16 cellular contexts compared by ENCODE assay signal in genomic region chr7:155363146-155363539, GRCh38.
DNase-seq lines count a peak whose midpoint lies in the region; ATAC-seq and TF ChIP-seq lines count a peak whose summit lies in the region.
"Had no signal": no experiment of that assay in that cellular context is flagged by ENCODE, and none has a peak within 500 bp of the region (broad histone marks: within the 10 kb centered on the region; RNA-seq: fewer than 3 reads in every experiment).

No MANE protein-coding gene starts in this region.

- H3K9me3 ChIP-seq in BLaER1, result no peaks in the 10 kb centered on the region
- no peaks in the 10 kb centered on the region for H3K9me3 ChIP-seq in RWPE2 (ENCODE audit: severe bottlenecking)
- no peaks in the 10 kb centered on the region for H3K9me3 ChIP-seq in upper lobe of right lung
- H3K9me3 ChIP-seq in colonic mucosa, result no peaks in the 10 kb centered on the region

- H3K27me3 ChIP-seq in BLaER1 (no peaks in the 10 kb centered on the region), HL-60 (ENCODE audit: insufficient read depth, poor library complexity, severe bottlenecking) (no peaks in the 10 kb centered on the region), RWPE2 (ENCODE audit: insufficient read depth, poor library complexity, severe bottlenecking) (peaks cover 26% of the 10 kb centered on the region), upper lobe of right lung (peaks cover 62% of the 10 kb centered on the region), colonic mucosa (no peaks in the 10 kb centered on the region)

- no peak for DNase-seq in HL-60 (ENCODE audit: low read depth in 1 of 2, low spot score in 1 of 2)
- DNase-seq in RWPE2 (ENCODE audit: low spot score), result peak; percentile 7
- peak; percentile 22 for DNase-seq in upper lobe of right lung
- no peak for DNase-seq in colonic mucosa
- DNase-seq in activated CD8-positive, alpha-beta memory T cell treated with anti-CD3 and anti-CD28 coated beads for 24 hours, result no peak
- DNase-seq in endothelial cell (ENCODE audit: low spot score), result no peak
- DNase-seq: ACHN; CD8-positive, alpha-beta T cell; COR-L47; DMS153; DMS79 treated with DMSO at 0.1 percent for 48 hours; EL; HCEC 1CT; HFFc6 had no signal

- peaks cover 12% of the 10 kb centered on the region for H3K27me3 Mint-ChIP-seq in endothelial cell (ENCODE audit: unreplicated experiment)

- H3K27ac ChIP-seq in BLaER1, result peak overlapping the region; percentile 98
- peak overlapping the region; percentile 52 for H3K27ac ChIP-seq in HL-60 (replicated peaks)
- H3K27ac ChIP-seq in RWPE2 (ENCODE audit: poor library complexity, severe bottlenecking), result no peak overlapping the region
- H3K27ac ChIP-seq in upper lobe of right lung, result no peak overlapping the region
- H3K27ac ChIP-seq in colonic mucosa, result no peak overlapping the region
- H3K27ac ChIP-seq: C4-2B had no signal

- H3K4me3 ChIP-seq in BLaER1, result peak overlapping the region; percentile 68
- H3K4me3 ChIP-seq in HL-60 (replicated peaks; ENCODE audit: insufficient read depth, low read length), result no peak overlapping the region
- H3K4me3 ChIP-seq in RWPE2 (ENCODE audit: severe bottlenecking), result no peak overlapping the region
- H3K4me3 ChIP-seq in upper lobe of right lung, result no peak overlapping the region
- no peak overlapping the region for H3K4me3 ChIP-seq in colonic mucosa

- no peaks in the 10 kb centered on the region for H3K9me3 Mint-ChIP-seq in endothelial cell (ENCODE audit: unreplicated experiment)
- H3K9me3 Mint-ChIP-seq: CD8-positive, alpha-beta T cell; HFFc6 had no signal

- peaks cover 17% of the 10 kb centered on the region for H3K4me1 Mint-ChIP-seq in endothelial cell (ENCODE audit: unreplicated experiment)

- no peak overlapping the region for H3K27ac Mint-ChIP-seq in endothelial cell (ENCODE audit: unreplicated experiment)
- H3K27ac Mint-ChIP-seq: CD8-positive, alpha-beta T cell; HFFc6 had no signal

- no peak for ATAC-seq in RWPE2 (ENCODE audit: low read depth)
- ATAC-seq in upper lobe of right lung, result no peak
- ATAC-seq: CD8-positive, alpha-beta T cell had no signal

- H3K36me3 Mint-ChIP-seq in endothelial cell (ENCODE audit: low read depth, unreplicated experiment), result peaks cover under 1% of the 10 kb centered on the region
- H3K36me3 Mint-ChIP-seq: CD8-positive, alpha-beta T cell had no signal

- H3K9ac ChIP-seq in BLaER1, result peak overlapping the region; percentile 89
- H3K9ac ChIP-seq in colonic mucosa (ENCODE audit: low read depth in 2 of 2, low read length in 2 of 2), result no peak overlapping the region

- H3K4me2 ChIP-seq in BLaER1, result peak overlapping the region; percentile 99

- H3K4me1 ChIP-seq in BLaER1, result peaks cover 72% of the 10 kb centered on the region
- no peaks in the 10 kb centered on the region for H3K4me1 ChIP-seq in RWPE2 (ENCODE audit: insufficient read depth, poor library complexity, severe bottlenecking)
- no peaks in the 10 kb centered on the region for H3K4me1 ChIP-seq in upper lobe of right lung
- H3K4me1 ChIP-seq in colonic mucosa, result no peaks in the 10 kb centered on the region

- intact Hi-C loops in upper lobe of right lung (cut with DNase I), result no loop called here
- intact Hi-C loops in colonic mucosa (cut with DNase I), result no loop called here

- H3K36me3 ChIP-seq in BLaER1 (no peaks in the 10 kb centered on the region), RWPE2 (ENCODE audit: low read depth) (no peaks in the 10 kb centered on the region), upper lobe of right lung (no peaks in the 10 kb centered on the region), colonic mucosa (no peaks in the 10 kb centered on the region)

- TF ChIP-seq CTCF in HL-60 (IDR thresholded peaks at IDR 0.05; ENCODE audit: insufficient read depth, low read length) (no peak), RWPE2 (IDR thresholded peaks at IDR 0.05; ENCODE audit: poor library complexity, severe bottlenecking) (no peak), upper lobe of right lung (IDR thresholded peaks at IDR 0.05) (no peak), colonic mucosa (IDR thresholded peaks at IDR 0.05) (no peak), endothelial cell (IDR thresholded peaks at IDR 0.05; ENCODE audit: unreplicated experiment) (no peak)

- no peaks in the 10 kb centered on the region for H4K20me1 ChIP-seq in BLaER1

- no peak overlapping the region for H3K4me3 Mint-ChIP-seq in endothelial cell (ENCODE audit: unreplicated experiment)
- H3K4me3 Mint-ChIP-seq: CD8-positive, alpha-beta T cell; HFFc6 had no signal

Comparison
In these comparisons a context has a peak if more than half of its experiments do, and no peak if none do; other contexts are left out.
1. H3K27ac ChIP-seq: peak in BLaER1 (single experiment) and HL-60 (single experiment); none in RWPE2 (single experiment), upper lobe of right lung (single experiment) and colonic mucosa (single experiment).
2. DNase-seq: peak in RWPE2 (single experiment) and upper lobe of right lung (single experiment); none in HL-60 (0 of 2), colonic mucosa (single experiment), activated CD8-positive, alpha-beta memory T cell treated with anti-CD3 and anti-CD28 coated beads for 24 hours (single experiment) and endothelial cell (single experiment).